ENCODE assay signal across 2 cellular contexts in the genomic region with DNA sequence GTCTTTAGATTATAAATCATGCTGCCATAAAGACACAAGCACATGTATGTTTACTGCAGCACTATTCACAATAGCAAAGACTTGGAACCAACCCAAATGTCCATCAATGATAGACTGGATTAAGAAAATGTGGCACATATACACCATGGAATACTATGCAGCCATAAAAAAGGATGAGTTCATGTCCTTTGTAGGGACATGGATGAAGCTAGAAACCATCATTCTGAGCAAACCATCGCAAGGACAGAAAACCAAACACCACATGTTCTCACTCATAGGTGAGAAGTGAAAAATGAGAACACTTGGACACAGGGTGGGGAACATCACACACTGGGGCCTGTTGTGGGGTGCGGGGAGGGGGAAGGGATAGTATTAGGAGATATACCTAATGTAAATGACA.
TF ChIP-seq lines count a peak whose summit lies in the region.

No MANE protein-coding gene starts in this region.

TF ChIP-seq in HEK293, 187 proteins besides CTCF, POLR2A, EP300 and RAD21:
- TF ChIP-seq, protein P1, sequence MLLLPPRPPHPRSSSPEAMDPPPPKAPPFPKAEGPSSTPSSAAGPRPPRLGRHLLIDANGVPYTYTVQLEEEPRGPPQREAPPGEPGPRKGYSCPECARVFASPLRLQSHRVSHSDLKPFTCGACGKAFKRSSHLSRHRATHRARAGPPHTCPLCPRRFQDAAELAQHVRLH (tag by site-specific recombination; IDR thresholded peaks at IDR 0.05), result peak; percentile 80
- TF ChIP-seq ZNF146 (tag by site-specific recombination; IDR thresholded peaks at IDR 0.05), result peak; percentile 99

TF ChIP-seq in K562, 482 proteins besides CTCF, POLR2A, EP300 and RAD21:
- peak; percentile 36 for TF ChIP-seq ZNF146 (CRISPR knock-in tag; IDR thresholded peaks at IDR 0.05; ENCODE audit: unreplicated experiment)
TF ChIP-seq in K562: peak in this region for 1; not testable (repeated sequence) for 481.
